In the genomic region with DNA sequence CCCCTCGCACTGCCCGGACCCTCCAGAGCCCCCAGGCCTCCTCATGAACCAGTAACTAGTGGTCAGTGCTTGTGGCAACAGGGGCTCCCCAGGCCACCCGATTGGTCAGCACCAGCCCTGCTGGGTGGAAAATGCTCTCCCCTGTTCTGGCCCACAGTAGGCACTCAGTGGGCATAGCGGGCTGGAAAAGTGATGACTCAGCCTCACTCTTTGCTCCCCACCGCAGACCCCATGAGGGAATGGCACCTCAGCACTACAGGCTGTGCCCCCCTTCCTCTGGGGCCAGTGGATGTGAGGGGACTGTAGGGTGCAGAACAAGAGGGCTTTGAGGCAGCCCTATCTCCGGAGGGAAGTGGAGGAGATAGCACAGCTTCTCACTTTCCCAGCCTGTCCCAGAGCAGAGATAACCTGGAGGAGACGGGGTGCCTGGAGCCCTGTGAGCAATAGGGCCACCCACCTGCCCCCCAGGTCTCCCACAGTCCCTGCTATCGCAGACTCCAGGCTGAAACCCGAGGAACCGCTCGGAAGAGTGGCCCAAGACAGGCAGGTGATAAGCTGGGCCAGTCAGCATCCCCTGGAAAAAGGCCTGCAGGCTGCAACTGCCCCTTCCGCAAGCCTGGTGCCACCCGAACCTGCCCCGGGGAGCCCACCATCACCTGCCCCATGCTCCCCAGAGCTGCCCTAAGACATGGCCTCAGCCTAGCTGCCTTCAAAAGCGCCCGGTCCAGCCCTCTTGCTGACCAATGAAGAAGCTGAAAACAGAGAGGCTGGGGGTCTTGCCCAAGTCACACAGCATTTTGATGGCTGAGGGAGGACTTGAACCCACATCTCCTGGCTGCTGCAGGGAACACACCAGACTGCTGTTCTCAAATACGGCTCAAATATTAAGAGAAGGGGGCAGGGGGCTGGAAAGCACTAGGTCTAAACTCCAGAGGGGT, we compare ENCODE assay signal across 37 cellular contexts. TPM values are rescaled to one million over a fixed set of nuclear protein-coding genes. Genes with fewer than 3 reads are reported as not detected.
"Had no signal": no experiment of that assay in that cellular context is flagged by ENCODE, and none has a peak within 500 bp of the region (broad histone marks: within the 10 kb centered on the region; RNA-seq: fewer than 3 reads in every experiment).

No MANE protein-coding gene starts in this region.

- H3K79me2 ChIP-seq: hepatocyte had no signal

- H3K9me3 ChIP-seq: adrenal gland, body of pancreas, esophagus muscularis mucosa, gastrocnemius medialis had no signal

- H3K4me1 ChIP-seq: adrenal gland, foreskin keratinocyte had no signal

- H3K36me3 Mint-ChIP-seq: activated CD4-positive, alpha-beta memory T cell treated with anti-CD3 and anti-CD28 coated beads for 36 hours; activated CD8-positive, alpha-beta memory T cell treated with anti-CD3 and anti-CD28 coated beads, Interleukin-2, amount 10 ng/mL, durations not matched to agents 7 days and 5 days; activated naive CD8-positive, alpha-beta T cell treated with anti-CD3 and anti-CD28 coated beads for 36 hours had no signal

- H3K4me2 ChIP-seq: hepatocyte had no signal

- H3K4me3 ChIP-seq: adrenal gland, body of pancreas, coronary artery, esophagus muscularis mucosa, gastrocnemius medialis, heart right ventricle, hepatocyte had no signal

- H3K27me3 ChIP-seq: adrenal gland, body of pancreas, gastrocnemius medialis, heart right ventricle, hepatocyte had no signal

- DNase-seq: activated B cell treated with CpG ODN at 0.5 μM for 24 hours; activated CD4-positive, alpha-beta memory T cell treated with anti-CD3 and anti-CD28 coated beads for 36 hours; activated CD4-positive, alpha-beta T cell treated with anti-CD3 and anti-CD28 coated beads for 48 hours; activated CD4-positive, alpha-beta T cell treated with anti-CD3 and anti-CD28 coated beads, Interleukin-2, amount 50 U/mL, for 1 hour; activated CD8-positive, alpha-beta memory T cell treated with anti-CD3 and anti-CD28 coated beads, Interleukin-2, amount 10 ng/mL, durations not matched to agents 7 days and 5 days; activated CD8-positive, alpha-beta memory T cell treated with anti-CD3 and anti-CD28 coated beads, Interleukin-2, amount 50 U/mL, for 4 hours; activated CD8-positive, alpha-beta T cell treated with anti-CD3 and anti-CD28 coated beads, Interleukin-2, amount 10 ng/mL, durations not matched to agents 7 days and 5 days; activated effector memory CD4-positive, alpha-beta T cell treated with anti-CD3 and anti-CD28 coated beads, Interleukin-2, amount 50 U/mL, for 16 hours; activated naive CD4-positive, alpha-beta T cell treated with anti-CD3 and anti-CD28 coated beads for 36 hours; activated naive CD8-positive, alpha-beta T cell treated with anti-CD3 and anti-CD28 coated beads for 36 hours; activated naive CD8-positive, alpha-beta T cell treated with anti-CD3 and anti-CD28 coated beads, Interleukin-2, amount 50 U/mL, for 24 hours; activated T-cell treated with anti-CD3 and anti-CD28 coated beads, Interleukin-2, amount 50 U/mL, for 1 hour; activated T-cell treated with anti-CD3 and anti-CD28 coated beads, Interleukin-2, amount 50 U/mL, for 48 hours; adrenal gland; amygdala; aorta; body of pancreas; dermis blood vessel endothelial cell; effector CD4-positive, alpha-beta T cell; effector memory CD8-positive, alpha-beta T cell; erythroblast; foreskin keratinocyte; gastrocnemius medialis; glutamatergic neuron; heart right ventricle; T-helper 17 cell; T1000; WERI-Rb-1 had no signal

- H3K9me3 Mint-ChIP-seq: activated naive CD4-positive, alpha-beta T cell treated with anti-CD3 and anti-CD28 coated beads for 36 hours; activated naive CD4-positive, alpha-beta T cell treated with anti-CD3 and anti-CD28 coated beads, Interleukin-2, amount 50 U/mL, for 24 hours; activated naive CD8-positive, alpha-beta T cell treated with anti-CD3 and anti-CD28 coated beads for 36 hours; central memory CD8-positive, alpha-beta T cell; effector memory CD8-positive, alpha-beta T cell had no signal

- H3K27ac ChIP-seq: adrenal gland, body of pancreas, coronary artery, esophagus muscularis mucosa, foreskin keratinocyte, gastrocnemius medialis, heart right ventricle, hepatocyte, WERI-Rb-1 had no signal

- H3K27me3 Mint-ChIP-seq: activated naive CD4-positive, alpha-beta T cell treated with anti-CD3 and anti-CD28 coated beads, Interleukin-2, amount 50 U/mL, for 24 hours had no signal

- H3K4me1 Mint-ChIP-seq: activated B cell treated with CpG ODN at 0.5 μM for 24 hours; activated CD8-positive, alpha-beta memory T cell treated with anti-CD3 and anti-CD28 coated beads, Interleukin-2, amount 10 ng/mL, durations not matched to agents 7 days and 5 days; activated naive CD4-positive, alpha-beta T cell treated with anti-CD3 and anti-CD28 coated beads, Interleukin-2, amount 50 U/mL, for 24 hours; activated naive CD8-positive, alpha-beta T cell treated with anti-CD3 and anti-CD28 coated beads for 36 hours; activated naive CD8-positive, alpha-beta T cell treated with anti-CD3 and anti-CD28 coated beads, Interleukin-2, amount 50 U/mL, for 24 hours; central memory CD8-positive, alpha-beta T cell; T-helper 17 cell had no signal

- H3K4me3 Mint-ChIP-seq: activated B cell treated with CpG ODN at 0.5 μM for 24 hours; activated CD4-positive, alpha-beta memory T cell treated with anti-CD3 and anti-CD28 coated beads for 36 hours; activated CD8-positive, alpha-beta memory T cell treated with anti-CD3 and anti-CD28 coated beads, Interleukin-2, amount 10 ng/mL, durations not matched to agents 7 days and 5 days; activated CD8-positive, alpha-beta T cell treated with anti-CD3 and anti-CD28 coated beads, Interleukin-2, amount 10 ng/mL, durations not matched to agents 7 days and 5 days; activated naive CD4-positive, alpha-beta T cell treated with anti-CD3 and anti-CD28 coated beads for 36 hours; activated naive CD4-positive, alpha-beta T cell treated with anti-CD3 and anti-CD28 coated beads, Interleukin-2, amount 50 U/mL, for 24 hours; activated naive CD8-positive, alpha-beta T cell treated with anti-CD3 and anti-CD28 coated beads for 36 hours; activated naive CD8-positive, alpha-beta T cell treated with anti-CD3 and anti-CD28 coated beads, Interleukin-2, amount 50 U/mL, for 24 hours; activated T-helper 1 cell treated with anti-CD3 and anti-CD28 coated beads, Interleukin-12 subunit alpha, Interleukin-12 subunit beta, Interleukin-2, Interleukin-4 antibody, amounts not matched to agents 30 ng/mL and 10 ng/mL and 1 ng/mL, durations not matched to agents 14 hours and 24 hours and 36 hours; central memory CD8-positive, alpha-beta T cell; effector memory CD8-positive, alpha-beta T cell; T-helper 17 cell; T-helper 2 cell treated with Interferon-gamma antibody and Interleukin-4, amounts not matched to agents 5 μg/mL and 100 μg/mL, for 36 hours had no signal

- H2AFZ ChIP-seq: hepatocyte had no signal

- H3K36me3 ChIP-seq: adrenal gland, esophagus muscularis mucosa, gastrocnemius medialis, heart right ventricle, WERI-Rb-1 had no signal

- H3K27ac Mint-ChIP-seq: activated B cell treated with CpG ODN at 0.5 μM for 24 hours; activated CD8-positive, alpha-beta memory T cell treated with anti-CD3 and anti-CD28 coated beads, Interleukin-2, amount 10 ng/mL, durations not matched to agents 7 days and 5 days; activated CD8-positive, alpha-beta T cell treated with anti-CD3 and anti-CD28 coated beads, Interleukin-2, amount 10 ng/mL, durations not matched to agents 7 days and 5 days; activated naive CD4-positive, alpha-beta T cell treated with anti-CD3 and anti-CD28 coated beads for 36 hours; activated naive CD4-positive, alpha-beta T cell treated with anti-CD3 and anti-CD28 coated beads, Interleukin-2, amount 50 U/mL, for 24 hours; activated naive CD8-positive, alpha-beta T cell treated with anti-CD3 and anti-CD28 coated beads for 36 hours; activated naive CD8-positive, alpha-beta T cell treated with anti-CD3 and anti-CD28 coated beads, Interleukin-2, amount 50 U/mL, for 24 hours; activated T-helper 1 cell treated with anti-CD3 and anti-CD28 coated beads, Interleukin-12 subunit alpha, Interleukin-12 subunit beta, Interleukin-2, Interleukin-4 antibody, amounts not matched to agents 30 ng/mL and 10 ng/mL and 1 ng/mL, durations not matched to agents 14 hours and 24 hours and 36 hours; activated T-helper 2 cell treated with anti-CD3 and anti-CD28 coated beads, Interferon-gamma antibody, Interleukin-2, Interleukin-4, amounts not matched to agents 10 μg/mL and 5 μg/mL and 100 μg/mL, durations not matched to agents 14 hours and 24 hours and 36 hours; effector memory CD8-positive, alpha-beta T cell; T-helper 17 cell; T-helper 2 cell treated with Interferon-gamma antibody and Interleukin-4, amounts not matched to agents 5 μg/mL and 100 μg/mL, for 36 hours had no signal

- ATAC-seq: activated CD4-positive, CD25-positive, alpha-beta regulatory T cell treated with anti-CD3 and anti-CD28 coated beads, Interleukin-2, amount 50 U/mL, for 24 hours; activated CD8-positive, alpha-beta memory T cell treated with anti-CD3 and anti-CD28 coated beads, Interleukin-2, amount 10 ng/mL, durations not matched to agents 7 days and 5 days; activated CD8-positive, alpha-beta T cell treated with anti-CD3 and anti-CD28 coated beads, Interleukin-2, amount 10 ng/mL, durations not matched to agents 7 days and 5 days; activated naive CD8-positive, alpha-beta T cell treated with anti-CD3 and anti-CD28 coated beads, Interleukin-2, amount 50 U/mL, for 24 hours; body of pancreas; effector memory CD8-positive, alpha-beta T cell; foreskin keratinocyte; gastrocnemius medialis; heart right ventricle; T-helper 17 cell had no signal

RNA-seq across cellular contexts. Expression of a gene that starts 29.4 kb away (rescaled TPM):
- total RNA-seq: activated B cell treated with CpG ODN at 0.5 μM for 24 hours had no signal
